13 cellular contexts compared by ENCODE assay signal in genomic region chr22:20536590-20537324, GRCh38. TPM values are rescaled to one million over a fixed set of nuclear protein-coding genes. Genes with fewer than 3 reads are reported as not detected.
DNase-seq lines count a peak whose midpoint lies in the region; ATAC-seq and TF ChIP-seq lines count a peak whose summit lies in the region.
"Had no signal": no experiment of that assay in that cellular context is flagged by ENCODE, and none has a peak within 500 bp of the region (broad histone marks: within the 10 kb centered on the region; RNA-seq: fewer than 3 reads in every experiment).

No MANE protein-coding gene starts in this region.

- no peak overlapping the region for H3K23ac ChIP-seq in IMR-90 (ENCODE audit: low read depth, low read length)

- no peak overlapping the region for H3K9ac ChIP-seq in IMR-90 (ENCODE audit: low read depth, low read length)
- H3K9ac ChIP-seq: parathyroid adenoma had no signal

- no peak overlapping the region for H4K91ac ChIP-seq in IMR-90 (ENCODE audit: insufficient read depth, low read depth, low read length)

- no TSS peak for BruUV-seq in IMR-90 (replicated peaks; lab: Mats Ljungman, UMichigan)

- H3K4me3 ChIP-seq in CD8-positive, alpha-beta T cell (ENCODE audit: low read depth, low read length): no peak overlapping the region
- no peak overlapping the region for H3K4me3 ChIP-seq in IMR-90 (ENCODE audit: insufficient read depth, low read depth, low read length)
- H3K4me3 ChIP-seq in adrenal gland: no peak overlapping the region

- peak overlapping the region; percentile 62 for H3K27ac Mint-ChIP-seq in CD8-positive, alpha-beta T cell
- H3K27ac Mint-ChIP-seq in naive thymus-derived CD8-positive, alpha-beta T cell: peak overlapping the region in 9 of 10 donors; percentile 22 to 92 (median 75)

- no peak overlapping the region for H3K18ac ChIP-seq in IMR-90 (ENCODE audit: low read depth, low read length)

- no peak overlapping the region for H2BK20ac ChIP-seq in IMR-90 (ENCODE audit: low read depth, low read length)

- H3K14ac ChIP-seq in IMR-90 (replicated peaks; ENCODE audit: low read depth, low read length): no peak overlapping the region

- peaks cover 38% of the 10 kb centered on the region for H3K9me1 ChIP-seq in IMR-90 (ENCODE audit: insufficient read depth, low read length)

- no peak overlapping the region for H2AFZ ChIP-seq in IMR-90 (replicated peaks; ENCODE audit: low read length, poor library complexity)
- H2AFZ ChIP-seq: parathyroid adenoma had no signal

- no peak overlapping the region for H3K4me3 Mint-ChIP-seq in CD8-positive, alpha-beta T cell
- H3K4me3 Mint-ChIP-seq in naive thymus-derived CD8-positive, alpha-beta T cell: peak overlapping the region in 5 of 10 donors; percentile 11 to 22 (median 17)

- no peak overlapping the region for H3K27ac ChIP-seq in CD8-positive, alpha-beta T cell (ENCODE audit: low read depth, low read length)
- H3K27ac ChIP-seq in IMR-90 (ENCODE audit: insufficient read depth, low read length) (peak overlapping the region; percentile 14; the same call in 1 of the 2 replicates), adrenal gland (peak overlapping the region in 4 of 5 donors; percentile 3 to 32 (median 19))
- H3K27ac ChIP-seq: parathyroid adenoma had no signal

- no peak overlapping the region for H2BK5ac ChIP-seq in IMR-90 (ENCODE audit: low read depth, low read length, poor library complexity, severe bottlenecking)

- no peaks in the 10 kb centered on the region for H3K27me3 ChIP-seq in CD8-positive, alpha-beta T cell (ENCODE audit: insufficient read depth, low read length)
- H3K27me3 ChIP-seq in IMR-90 (ENCODE audit: control insufficient read depth, insufficient read depth, low read length) (no peaks in the 10 kb centered on the region), adrenal gland (no peaks in the 10 kb centered on the region)

- peaks cover 57% of the 10 kb centered on the region for H4K20me1 ChIP-seq in IMR-90 (ENCODE audit: insufficient read depth, low read length)

- H3K4ac ChIP-seq in IMR-90 (ENCODE audit: low read depth, low read length): no peak overlapping the region

- H3K56ac ChIP-seq in IMR-90 (ENCODE audit: extremely low read depth, insufficient read depth, low read length): no peak overlapping the region

- WGBS in IMR-90 (ENCODE audit: extremely low coverage in 2 of 2, insufficient read length in 1 of 2), 2 experiments: 87% methylated on average over 8 of the region's 12 CpGs; no CpG with 5 or more reads in 1 of the 2 experiments
- 77 to 79% (median 78%) methylated on average over 8 to 12 of the region's 12 CpGs for WGBS in adrenal gland, 4 donors

- dilution Hi-C loops in IMR-90 (cut with HindIII; ENCODE audit: low sequenced_read_pairs, unreplicated experiment): no loop called here

- no peak overlapping the region for H2AK9ac ChIP-seq in IMR-90 (replicated peaks; ENCODE audit: low read depth, low read length, poor library complexity)

- no peak overlapping the region for H2BK15ac ChIP-seq in IMR-90 (ENCODE audit: low read depth, low read length)

- peaks cover 30% of the 10 kb centered on the region for H3K4me1 ChIP-seq in CD8-positive, alpha-beta T cell (ENCODE audit: insufficient read depth, low read length)
- H3K4me1 ChIP-seq in IMR-90 (ENCODE audit: control insufficient read depth, insufficient read depth, low read length) (peaks cover 22% of the 10 kb centered on the region), adrenal gland (replicated peaks in 1 of 2) (peaks cover 23 to 40% of the 10 kb centered on the region in 2 donors)

- TF ChIP-seq POLR2A in IMR-90 (IDR thresholded peaks at IDR 0.05; ENCODE audit: low read depth, low read length) (no peak), adrenal gland (IDR thresholded peaks at IDR 0.05) (no peak)

- in situ Hi-C loops in IMR-90 (cut with MboI; ENCODE audit: low sequenced_read_pairs): no loop called here
- in situ Hi-C loops in G401 (cut with HindIII; ENCODE audit: low sequenced_read_pairs): no loop called here

- peaks cover 21% of the 10 kb centered on the region for H3K36me3 ChIP-seq in CD8-positive, alpha-beta T cell (ENCODE audit: insufficient read depth, low read length)
- H3K36me3 ChIP-seq in IMR-90 (ENCODE audit: control insufficient read depth, insufficient read depth, low read length) (peaks cover 26% of the 10 kb centered on the region), adrenal gland (replicated peaks in 1 of 2) (peaks cover 0 to 25% of the 10 kb centered on the region in 2 donors)

- no peak for ATAC-seq in CD8-positive, alpha-beta T cell
- ATAC-seq in IMR-90 (ENCODE audit: low read depth) (no peak), HG02870 (IDR thresholded peaks at IDR 0.05; ENCODE audit: unreplicated experiment) (no peak)
- ATAC-seq in naive thymus-derived CD8-positive, alpha-beta T cell: no peak

- DNase-seq in CD8-positive, alpha-beta T cell: no peak
- no peak for DNase-seq in IMR-90
- no peak for DNase-seq in adrenal gland
- no peak for DNase-seq in naive thymus-derived CD8-positive, alpha-beta T cell
- no peak for DNase-seq in GDM1 (lab: John Stamatoyannopoulos, UW)
- no peak for DNase-seq in G401 (ENCODE audit: low spot score)
- no peak for DNase-seq in NCI-H1417 (lab: John Stamatoyannopoulos, UW)
- DNase-seq: activated CD4-positive, alpha-beta T cell treated with anti-CD3 and anti-CD28 coated beads for 48 hours; anterior cingulate cortex; kidney; NCI-H1930 had no signal

- peaks cover 30 to 69% of the 10 kb centered on the region in 2 experiments for H3K79me1 ChIP-seq in IMR-90 (ENCODE audit: low read depth in 1 of 2, low read length in 2 of 2)

- no peak overlapping the region for H2BK120ac ChIP-seq in IMR-90 (ENCODE audit: low read depth, low read length)

- peaks cover 54% of the 10 kb centered on the region for H3K4me1 Mint-ChIP-seq in CD8-positive, alpha-beta T cell (ENCODE audit: low read depth)
- peaks cover 31 to 59% (median 51%) of the 10 kb centered on the region in 4 donors for H3K4me1 Mint-ChIP-seq in naive thymus-derived CD8-positive, alpha-beta T cell

- H3K4me2 ChIP-seq in IMR-90 (ENCODE audit: low read depth, low read length): no peak overlapping the region

- CTCF ChIA-PET in CD8-positive, alpha-beta T cell (lab: Charles Lee): interaction anchor here (1.5 to 1.7 kb wide), 2 partner anchors 28 to 35 kb away, joined by 6 to 10 read pairs; no protein-coding TSS in a partner anchor
- CTCF ChIA-PET in IMR-90 (lab: Yijun Ruan, JAX): no interaction called here

- no peaks in the 10 kb centered on the region for H3K9me3 ChIP-seq in CD8-positive, alpha-beta T cell (ENCODE audit: low read length)
- H3K9me3 ChIP-seq in IMR-90 (ENCODE audit: control insufficient read depth, insufficient read depth, low read length): no peaks in the 10 kb centered on the region
- H3K9me3 ChIP-seq in adrenal gland (replicated peaks in 1 of 3): no peaks in the 10 kb centered on the region

- no peak overlapping the region for H4K5ac ChIP-seq in IMR-90 (ENCODE audit: low read depth, low read length)

- POLR2A ChIA-PET in CD8-positive, alpha-beta T cell (lab: Charles Lee): interaction anchor here (1.0 to 1.2 kb wide), 2 partner anchors 10 to 29 kb away, joined by 3 read pairs; partner anchors contain the start of gene MED15
- POLR2A ChIA-PET in IMR-90 (lab: Charles Lee; ENCODE audit: unreplicated experiment): no interaction called here
- POLR2A ChIA-PET in naive thymus-derived CD8-positive, alpha-beta T cell (lab: Charles Lee): interaction anchor here (1.4 to 2.0 kb wide), 4 partner anchors 11 to 25 kb away, joined by 5 to 6 read pairs (median 5); no protein-coding TSS in a partner anchor

- TF ChIP-seq RAD21 in IMR-90 (IDR thresholded peaks at IDR 0.05; ENCODE audit: low read length): no peak

- H4K8ac ChIP-seq in IMR-90 (ENCODE audit: low read depth in 2 of 2, low read length in 2 of 2): no peak overlapping the region

- H3K27me3 Mint-ChIP-seq in CD8-positive, alpha-beta T cell (ENCODE audit: low read depth): no peaks in the 10 kb centered on the region
- no peaks in the 10 kb centered on the region for H3K27me3 Mint-ChIP-seq in naive thymus-derived CD8-positive, alpha-beta T cell

- intact Hi-C loops in CD8-positive, alpha-beta T cell (cut with DNase I, micrococcal nuclease): no loop called here
- intact Hi-C loops in IMR-90 (cut with micrococcal nuclease) (no loop called here), adrenal gland (cut with DNase I) (no loop called here)

- H3K36me3 Mint-ChIP-seq in CD8-positive, alpha-beta T cell: peaks cover 68% of the 10 kb centered on the region
- H3K36me3 Mint-ChIP-seq in naive thymus-derived CD8-positive, alpha-beta T cell: peaks cover 8 to 54% (median 14%) of the 10 kb centered on the region in 3 donors

- no peak for TF ChIP-seq CTCF in CD8-positive, alpha-beta T cell (IDR thresholded peaks at IDR 0.05)
- TF ChIP-seq CTCF in IMR-90 (conservative IDR thresholded peaks at IDR 0.05; ENCODE audit: low read depth, low read length) (no peak), adrenal gland (IDR thresholded peaks at IDR 0.05) (no peak)

- no peaks in the 10 kb centered on the region for H3K9me3 Mint-ChIP-seq in CD8-positive, alpha-beta T cell
- H3K9me3 Mint-ChIP-seq in naive thymus-derived CD8-positive, alpha-beta T cell: no peaks in the 10 kb centered on the region

- H2AK5ac ChIP-seq in IMR-90 (ENCODE audit: low read depth, low read length): no peak overlapping the region

RNA-seq across cellular contexts. Expression of gene MED15, which starts 29.3 kb away (rescaled TPM):
- total RNA-seq in CD8-positive, alpha-beta T cell: 100 to 1,000 TPM; 316 TPM
- 19.0 and 22.8 TPM in 2 replicates for total RNA-seq in IMR-90 (2012; rRNA removed)
- polyA plus RNA-seq in IMR-90 (2012; rRNA removed): 68.8 and 71.5 TPM in 2 replicates
- polyA plus RNA-seq in IMR-90 (2012; cell fraction: cytosol; rRNA removed): 43.1 and 81.0 TPM in 2 replicates
- polyA plus RNA-seq in IMR-90 (2012; cell fraction: nucleus; rRNA removed; ENCODE audit: low replicate concordance): 269 and 514 TPM in 2 replicates
- 100 to 1,000 TPM in 3 of 8 donors, 10 to 100 TPM in 5; 43.3 to 149 (median 82.2) TPM for total RNA-seq in adrenal gland
- polyA plus RNA-seq in adrenal gland: 100 to 1,000 TPM in 2 of 3 donors, 10 to 100 TPM in 1; 27.8 to 203 (median 197) TPM
- total RNA-seq in naive thymus-derived CD8-positive, alpha-beta T cell: 100 to 1,000 TPM; 308 to 327 TPM
- 10 to 100 TPM; 25.4 to 85.2 (median 38.2) TPM for polyA plus RNA-seq in naive thymus-derived CD8-positive, alpha-beta T cell
- total RNA-seq in G401 (2014; rRNA removed; shearing (Covaris generic)): 10.5 and 19.0 TPM in 2 replicates

RNA-seq across cellular contexts. Expression of gene KLHL22, which starts 41.2 kb away (rescaled TPM):
- 10 to 100 TPM; 24.6 to 27.3 TPM for total RNA-seq in CD8-positive, alpha-beta T cell
- total RNA-seq in IMR-90 (2012; rRNA removed) (25.8 and 27.1 TPM in 2 replicates), adrenal gland (10 to 100 TPM; 15.3 to 38.8 (median 27.6) TPM)
- polyA plus RNA-seq in IMR-90 (2012; rRNA removed) (28.7 and 30.1 TPM in 2 replicates), adrenal gland (10 to 100 TPM; 18.9 to 35.2 (median 21.9) TPM)
- polyA plus RNA-seq in IMR-90 (2012; cell fraction: cytosol; rRNA removed): 14.3 and 46.6 TPM in 2 replicates
- polyA plus RNA-seq in IMR-90 (2012; cell fraction: nucleus; rRNA removed; ENCODE audit: low replicate concordance): 70.3 and 122 TPM in 2 replicates
- total RNA-seq in naive thymus-derived CD8-positive, alpha-beta T cell: 10 to 100 TPM; 65.0 to 71.9 TPM
- 10 to 100 TPM; 16.1 to 25.4 (median 20.0) TPM for polyA plus RNA-seq in naive thymus-derived CD8-positive, alpha-beta T cell
- total RNA-seq in G401 (2014; rRNA removed; shearing (Covaris generic)): 25.4 and 30.4 TPM in 2 replicates
